1 cellular context compared by ENCODE assay signal in genomic region chr14:66758031-66758613, GRCh38.
TF ChIP-seq lines count a peak whose summit lies in the region.

No MANE protein-coding gene starts in this region.

TF ChIP-seq in HCT116, 20 proteins besides CTCF, POLR2A, EP300 and RAD21 (continued from another document):
- TF ChIP-seq EZH2phosphoT487 (IDR thresholded peaks at IDR 0.05; ENCODE audit: borderline replicate concordance) (no peak), YY1 (IDR thresholded peaks at IDR 0.05; ENCODE audit: extremely low read depth, insufficient replicate concordance, low read depth, low read length) (no peak), CBX3 (IDR thresholded peaks at IDR 0.05; ENCODE audit: low read depth) (no peak), EGR1 (IDR thresholded peaks at IDR 0.05; ENCODE audit: low read depth) (no peak), CEBPB (IDR thresholded peaks at IDR 0.05; ENCODE audit: low read depth) (no peak), SP1 (IDR thresholded peaks at IDR 0.05; ENCODE audit: low read depth) (no peak), POLR2AphosphoS5 (IDR thresholded peaks at IDR 0.05; ENCODE audit: low read depth, low read length) (no peak), EZH2 (IDR thresholded peaks at IDR 0.05) (no peak), ELF1 (IDR thresholded peaks at IDR 0.05; ENCODE audit: borderline replicate concordance, low read depth) (no peak)
